ENCODE assay signal across 8 cellular contexts in genomic region chr3:128383316-128384235, GRCh38.
DNase-seq lines count a peak whose midpoint lies in the region; ATAC-seq and TF ChIP-seq lines count a peak whose summit lies in the region.

No MANE protein-coding gene starts in this region.

- H3K4me2 ChIP-seq in mammary epithelial cell (ENCODE audit: insufficient read depth, low read depth, low read length) = no peak overlapping the region

- H3K4me1 ChIP-seq in mammary epithelial cell (ENCODE audit: insufficient read depth, low read length) = peaks cover 8% of the 10 kb centered on the region

- H3K4me3 ChIP-seq in mammary epithelial cell (replicated peaks in 1 of 3; ENCODE audit: insufficient read depth in 1 of 3, low read depth in 2 of 3, low read length in 3 of 3) = no peak overlapping the region

- no peak for ATAC-seq in GM21737 (IDR thresholded peaks at IDR 0.05; ENCODE audit: unreplicated experiment)
- ATAC-seq in GM18861 (IDR thresholded peaks at IDR 0.05; ENCODE audit: unreplicated experiment) = no peak

- no peaks in the 10 kb centered on the region for H3K9me3 Mint-ChIP-seq in activated T-helper 1 cell treated with anti-CD3 and anti-CD28 coated beads, Interleukin-12 subunit alpha, Interleukin-12 subunit beta, Interleukin-2, Interleukin-4 antibody, amounts not matched to agents 30 ng/mL and 10 ng/mL and 1 ng/mL, durations not matched to agents 14 hours and 24 hours and 36 hours
- no peaks in the 10 kb centered on the region for H3K9me3 Mint-ChIP-seq in type B pancreatic cell

- no peak overlapping the region for H3K27ac Mint-ChIP-seq in activated T-helper 1 cell treated with anti-CD3 and anti-CD28 coated beads, Interleukin-12 subunit alpha, Interleukin-12 subunit beta, Interleukin-2, Interleukin-4 antibody, amounts not matched to agents 30 ng/mL and 10 ng/mL and 1 ng/mL, durations not matched to agents 14 hours and 24 hours and 36 hours
- peak overlapping the region; percentile 83 for H3K27ac Mint-ChIP-seq in type B pancreatic cell

- CTCF ChIA-PET in mammary epithelial cell (lab: Charles Lee; ENCODE audit: low non-redundant PET) = no interaction called here

- no peaks in the 10 kb centered on the region for H3K9me3 ChIP-seq in mammary epithelial cell (replicated peaks; ENCODE audit: insufficient read depth, low read length)

- 66% methylated on average over 11 of the region's 11 CpGs for WGBS in mammary epithelial cell (ENCODE audit: low coverage, missing lambda C conversion rate)

- no peaks in the 10 kb centered on the region for H3K27me3 Mint-ChIP-seq in activated T-helper 1 cell treated with anti-CD3 and anti-CD28 coated beads, Interleukin-12 subunit alpha, Interleukin-12 subunit beta, Interleukin-2, Interleukin-4 antibody, amounts not matched to agents 30 ng/mL and 10 ng/mL and 1 ng/mL, durations not matched to agents 14 hours and 24 hours and 36 hours (ENCODE audit: insufficient read depth)
- H3K27me3 Mint-ChIP-seq in type B pancreatic cell = no peaks in the 10 kb centered on the region

- no peaks in the 10 kb centered on the region for H3K36me3 Mint-ChIP-seq in activated T-helper 1 cell treated with anti-CD3 and anti-CD28 coated beads, Interleukin-12 subunit alpha, Interleukin-12 subunit beta, Interleukin-2, Interleukin-4 antibody, amounts not matched to agents 30 ng/mL and 10 ng/mL and 1 ng/mL, durations not matched to agents 14 hours and 24 hours and 36 hours (ENCODE audit: low read depth)
- H3K36me3 Mint-ChIP-seq in type B pancreatic cell = peaks cover 5% of the 10 kb centered on the region

- BruUV-seq in mammary epithelial cell (replicated peaks; lab: Mats Ljungman, UMichigan) = no TSS peak

- dilution Hi-C loops in mammary epithelial cell (cut with HindIII; ENCODE audit: low sequenced_read_pairs) = no loop called here

- no peak overlapping the region for H3K9ac ChIP-seq in mammary epithelial cell (ENCODE audit: insufficient read depth, low read length)

- DNase-seq in activated T-helper 1 cell treated with Interleukin-2 at 50 U/mL for 16 hours (ENCODE audit: low read depth) (peak; percentile 51), RPMI8226 (peak; percentile 87), mammary epithelial cell (peak; percentile 65), mesenteric fat pad (ENCODE audit: low spot score) (peak; percentile 92), type B pancreatic cell (ENCODE audit: extremely low spot score, unreplicated experiment) (no peak)
- no peak for DNase-seq in activated T-helper 1 cell treated with anti-CD3 and anti-CD28 coated beads, Interleukin-12 subunit alpha, Interleukin-12 subunit beta, Interleukin-2, Interleukin-4 antibody, amounts not matched to agents 30 ng/mL and 10 ng/mL and 1 ng/mL, durations not matched to agents 14 hours and 24 hours and 36 hours (ENCODE audit: low spot score)

- in situ Hi-C loops in mammary epithelial cell (cut with MboI; ENCODE audit: low sequenced_read_pairs in 2 of 2) = no loop called here

- no peak overlapping the region for H3K27ac ChIP-seq in mammary epithelial cell (ENCODE audit: insufficient read depth, low read depth, low read length)

- H3K4me3 Mint-ChIP-seq in activated T-helper 1 cell treated with anti-CD3 and anti-CD28 coated beads, Interleukin-12 subunit alpha, Interleukin-12 subunit beta, Interleukin-2, Interleukin-4 antibody, amounts not matched to agents 30 ng/mL and 10 ng/mL and 1 ng/mL, durations not matched to agents 14 hours and 24 hours and 36 hours = no peak overlapping the region
- peak overlapping the region; percentile 41 for H3K4me3 Mint-ChIP-seq in type B pancreatic cell

- H3K4me1 Mint-ChIP-seq in activated T-helper 1 cell treated with anti-CD3 and anti-CD28 coated beads, Interleukin-12 subunit alpha, Interleukin-12 subunit beta, Interleukin-2, Interleukin-4 antibody, amounts not matched to agents 30 ng/mL and 10 ng/mL and 1 ng/mL, durations not matched to agents 14 hours and 24 hours and 36 hours (ENCODE audit: low read depth) = no peaks in the 10 kb centered on the region
- H3K4me1 Mint-ChIP-seq in type B pancreatic cell (ENCODE audit: unreplicated experiment) = peaks cover 30% of the 10 kb centered on the region

- H3K79me2 ChIP-seq in mammary epithelial cell (ENCODE audit: insufficient read depth, low read length) = no peaks in the 10 kb centered on the region

- no peak overlapping the region for H2AFZ ChIP-seq in mammary epithelial cell (ENCODE audit: low read depth, low read length)

- H3K27me3 ChIP-seq in mammary epithelial cell (ENCODE audit: insufficient read depth, low read length) = no peaks in the 10 kb centered on the region

- H3K36me3 ChIP-seq in mammary epithelial cell (ENCODE audit: insufficient read depth, low read length) = no peaks in the 10 kb centered on the region

- intact Hi-C loops in activated T-helper 1 cell treated with anti-CD3 and anti-CD28 coated beads, Interleukin-12 subunit alpha, Interleukin-12 subunit beta, Interleukin-2, Interleukin-4 antibody, amounts not matched to agents 30 ng/mL and 10 ng/mL and 1 ng/mL, durations not matched to agents 14 hours and 24 hours and 36 hours (cut with micrococcal nuclease) = no loop called here
- intact Hi-C loops in mammary epithelial cell (cut with micrococcal nuclease) = no loop called here

- H4K20me1 ChIP-seq in mammary epithelial cell (ENCODE audit: insufficient read depth, low read length) = no peaks in the 10 kb centered on the region

- TF ChIP-seq CTCF in mammary epithelial cell (conservative IDR thresholded peaks at IDR 0.05 in 1 of 2, IDR thresholded peaks at IDR 0.05 in 1 of 2; ENCODE audit: extremely low read depth in 1 of 2, insufficient read depth in 1 of 2, low read depth in 1 of 2, low read length in 2 of 2) = no peak
- no peak for TF ChIP-seq CTCF in type B pancreatic cell (conservative IDR thresholded peaks at IDR 0.05)

Comparison
In these comparisons a context has a peak if more than half of its experiments do, and no peak if none do; other contexts are left out.
1. DNase-seq: peak in activated T-helper 1 cell treated with Interleukin-2 at 50 U/mL for 16 hours (single experiment), RPMI8226 (single experiment), mammary epithelial cell (single experiment) and mesenteric fat pad (single experiment); none in activated T-helper 1 cell treated with anti-CD3 and anti-CD28 coated beads, Interleukin-12 subunit alpha, Interleukin-12 subunit beta, Interleukin-2, Interleukin-4 antibody, amounts not matched to agents 30 ng/mL and 10 ng/mL and 1 ng/mL, durations not matched to agents 14 hours and 24 hours and 36 hours (single experiment) and type B pancreatic cell (single experiment).